In the genomic region with DNA sequence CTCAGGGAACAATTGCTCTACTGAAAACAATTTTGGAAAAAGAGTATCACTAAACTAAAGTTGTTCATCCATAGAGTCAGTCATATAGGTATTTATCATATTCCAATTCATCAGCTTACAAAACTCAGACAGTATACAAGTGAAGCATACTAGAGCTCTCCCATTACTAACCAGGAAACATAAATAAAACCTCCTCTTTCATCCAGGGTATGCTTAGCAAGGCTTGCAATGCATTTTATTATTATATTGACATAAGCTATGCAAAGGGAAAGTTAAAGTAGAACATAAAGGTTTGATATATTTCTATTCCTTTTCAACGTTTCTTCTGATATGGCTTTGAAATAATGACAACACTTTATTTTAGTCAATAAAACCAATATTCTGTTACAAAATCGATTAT, we compare ENCODE assay signal across 8 cellular contexts.
"Had no signal": no experiment of that assay in that cellular context is flagged by ENCODE, and none has a peak within 500 bp of the region (broad histone marks: within the 10 kb centered on the region; RNA-seq: fewer than 3 reads in every experiment).

No MANE protein-coding gene starts in this region.

- ATAC-seq: GM12878 had no signal

- FAIRE-seq: G401.6, GM12878, GM12891, GM12892, GM18507, GM19239 had no signal

- DNase-seq: GDM1, GF-D8 had no signal

- H3K4me3 ChIP-seq: GM12878 had no signal
